ENCODE assay signal across 18 cellular contexts in the genomic region with DNA sequence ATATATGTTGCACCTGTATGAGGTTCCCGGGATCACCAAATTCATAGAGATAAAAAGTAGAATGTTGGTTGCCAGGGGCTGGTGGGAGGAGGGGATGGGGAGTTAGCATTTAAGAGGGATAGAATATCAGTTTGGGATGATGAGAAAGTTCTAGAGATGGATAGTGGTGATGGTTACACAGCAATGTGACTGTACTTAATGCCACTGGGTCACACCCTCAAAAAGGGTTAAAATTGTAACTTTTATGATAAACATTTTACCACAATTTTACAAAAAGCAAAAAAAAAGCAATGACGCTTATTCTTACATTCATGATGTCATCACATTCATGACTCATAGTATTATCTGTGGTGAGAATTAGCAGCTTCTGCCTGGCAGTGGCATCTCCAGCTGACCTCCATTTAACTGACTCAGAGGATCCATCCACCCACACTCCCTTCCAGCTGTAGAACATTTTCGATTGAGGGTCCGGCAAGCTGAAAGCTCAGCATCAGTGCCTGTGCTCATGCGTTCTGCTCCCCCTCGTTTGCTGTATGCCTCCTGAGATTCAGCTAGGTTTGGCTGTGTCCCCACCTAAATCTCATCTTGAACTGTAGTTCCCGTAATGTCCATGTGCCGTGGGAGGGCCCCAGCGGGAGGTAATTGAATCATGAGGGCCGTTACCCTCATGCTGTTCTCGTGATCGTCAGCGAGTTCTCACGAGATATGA.
DNase-seq lines count a peak whose midpoint lies in the region; ATAC-seq and TF ChIP-seq lines count a peak whose summit lies in the region.
"Had no signal": no experiment of that assay in that cellular context is flagged by ENCODE, and none has a peak within 500 bp of the region (broad histone marks: within the 10 kb centered on the region; RNA-seq: fewer than 3 reads in every experiment).

No MANE protein-coding gene starts in this region.

- no peak overlapping the region for H3K4me3 Mint-ChIP-seq in activated CD4-positive, alpha-beta memory T cell treated with anti-CD3 and anti-CD28 coated beads for 36 hours
- H3K4me3 Mint-ChIP-seq in activated CD4-positive, alpha-beta memory T cell treated with anti-CD3 and anti-CD28 coated beads, Interleukin-2, amount 10 ng/mL, durations not matched to agents 7 days and 5 days = no peak overlapping the region
- H3K4me3 Mint-ChIP-seq: activated CD4-positive, alpha-beta T cell treated with anti-CD3 and anti-CD28 coated beads, Interleukin-2, amount 10 ng/mL, durations not matched to agents 24 days and 14 days; natural killer cell had no signal

- no peak for ATAC-seq in GM21423 (IDR thresholded peaks at IDR 0.05; ENCODE audit: unreplicated experiment)
- ATAC-seq: natural killer cell had no signal

- H3K4me3 ChIP-seq in choroid plexus epithelial cell (ENCODE audit: low read depth, low read length) = no peak overlapping the region
- H3K4me3 ChIP-seq: sigmoid colon, transverse colon had no signal

- no peak for TF ChIP-seq CTCF in choroid plexus epithelial cell (conservative IDR thresholded peaks at IDR 0.05; ENCODE audit: low read depth, low read length)

- intact Hi-C loops in activated CD4-positive, alpha-beta memory T cell treated with anti-CD3 and anti-CD28 coated beads for 36 hours (cut with micrococcal nuclease) = no loop called here

- H3K9me3 Mint-ChIP-seq in activated CD4-positive, alpha-beta memory T cell treated with anti-CD3 and anti-CD28 coated beads for 36 hours = no peaks in the 10 kb centered on the region
- no peaks in the 10 kb centered on the region for H3K9me3 Mint-ChIP-seq in activated CD4-positive, alpha-beta memory T cell treated with anti-CD3 and anti-CD28 coated beads, Interleukin-2, amount 10 ng/mL, durations not matched to agents 7 days and 5 days
- H3K9me3 Mint-ChIP-seq: activated CD4-positive, alpha-beta T cell treated with anti-CD3 and anti-CD28 coated beads, Interleukin-2, amount 10 ng/mL, durations not matched to agents 24 days and 14 days; natural killer cell had no signal

- peaks cover 10% of the 10 kb centered on the region for H3K4me1 Mint-ChIP-seq in activated CD4-positive, alpha-beta memory T cell treated with anti-CD3 and anti-CD28 coated beads for 36 hours (ENCODE audit: low read depth)
- no peaks in the 10 kb centered on the region for H3K4me1 Mint-ChIP-seq in activated CD4-positive, alpha-beta memory T cell treated with anti-CD3 and anti-CD28 coated beads, Interleukin-2, amount 10 ng/mL, durations not matched to agents 7 days and 5 days
- H3K4me1 Mint-ChIP-seq: natural killer cell had no signal

- peak; percentile 38 for DNase-seq in activated CD4-positive, alpha-beta memory T cell treated with anti-CD3 and anti-CD28 coated beads for 36 hours
- DNase-seq in activated CD4-positive, alpha-beta memory T cell treated with anti-CD3 and anti-CD28 coated beads, Interleukin-2, amount 10 ng/mL, durations not matched to agents 7 days and 5 days = no peak
- DNase-seq in M059J (ENCODE audit: low read depth) (peak; percentile 2), choroid plexus epithelial cell (ENCODE audit: low read depth) (peak; percentile 58), NCI-H2196 (lab: John Stamatoyannopoulos, UW; ENCODE audit: unreplicated experiment) (no peak), retina (no peak)
- peak; percentile 3 for DNase-seq in stimulated activated CD8-positive, alpha-beta memory T cell treated with anti-CD3 and anti-CD28 coated beads, Interleukin-12 subunit alpha, Interleukin-12 subunit beta, amount 100 ng/mL, for 24 hours (ENCODE audit: extremely low read depth)
- DNase-seq: ACHN; activated CD4-positive, alpha-beta T cell treated with anti-CD3 and anti-CD28 coated beads, Interleukin-2, amount 10 ng/mL, durations not matched to agents 24 days and 14 days; amniotic stem cell; DMS79 treated with DMSO at 0.1 percent for 48 hours; effector CD8-positive, alpha-beta T cell; glutamatergic neuron; natural killer cell; NCI-H2081; sigmoid colon; transverse colon had no signal

- no peaks in the 10 kb centered on the region for H3K36me3 Mint-ChIP-seq in activated CD4-positive, alpha-beta memory T cell treated with anti-CD3 and anti-CD28 coated beads for 36 hours
- no peaks in the 10 kb centered on the region for H3K36me3 Mint-ChIP-seq in activated CD4-positive, alpha-beta memory T cell treated with anti-CD3 and anti-CD28 coated beads, Interleukin-2, amount 10 ng/mL, durations not matched to agents 7 days and 5 days (ENCODE audit: low read depth)
- H3K36me3 Mint-ChIP-seq: natural killer cell had no signal

- H3K27me3 Mint-ChIP-seq in activated CD4-positive, alpha-beta memory T cell treated with anti-CD3 and anti-CD28 coated beads for 36 hours = peaks cover 9% of the 10 kb centered on the region
- peaks cover 18% of the 10 kb centered on the region for H3K27me3 Mint-ChIP-seq in activated CD4-positive, alpha-beta memory T cell treated with anti-CD3 and anti-CD28 coated beads, Interleukin-2, amount 10 ng/mL, durations not matched to agents 7 days and 5 days

- H3K27ac Mint-ChIP-seq in activated CD4-positive, alpha-beta memory T cell treated with anti-CD3 and anti-CD28 coated beads for 36 hours = no peak overlapping the region
- H3K27ac Mint-ChIP-seq in activated CD4-positive, alpha-beta memory T cell treated with anti-CD3 and anti-CD28 coated beads, Interleukin-2, amount 10 ng/mL, durations not matched to agents 7 days and 5 days = no peak overlapping the region
- H3K27ac Mint-ChIP-seq: activated CD4-positive, alpha-beta T cell treated with anti-CD3 and anti-CD28 coated beads, Interleukin-2, amount 10 ng/mL, durations not matched to agents 24 days and 14 days; natural killer cell had no signal

- POLR2A ChIA-PET in activated CD4-positive, alpha-beta memory T cell treated with anti-CD3 and anti-CD28 coated beads for 36 hours (lab: Charles Lee) = interaction anchor here (1.1 kb wide), 1 partner anchor 65 kb away, joined by 3 read pairs; a partner anchor contains a TSS
- POLR2A ChIA-PET in activated CD4-positive, alpha-beta memory T cell treated with anti-CD3 and anti-CD28 coated beads, Interleukin-2, amount 10 ng/mL, durations not matched to agents 7 days and 5 days (lab: Charles Lee) = no interaction called here

- CTCF ChIA-PET in activated CD4-positive, alpha-beta memory T cell treated with anti-CD3 and anti-CD28 coated beads for 36 hours (lab: Charles Lee) = interaction anchor here (1.9 kb wide), 1 partner anchor 24 kb away, joined by 11 read pairs; no protein-coding TSS in a partner anchor
- CTCF ChIA-PET in activated CD4-positive, alpha-beta memory T cell treated with anti-CD3 and anti-CD28 coated beads, Interleukin-2, amount 10 ng/mL, durations not matched to agents 7 days and 5 days (lab: Charles Lee) = no interaction called here

Comparison
In these comparisons a context has a peak if more than half of its experiments do, and no peak if none do; other contexts are left out.
1. DNase-seq: peak in activated CD4-positive, alpha-beta memory T cell treated with anti-CD3 and anti-CD28 coated beads for 36 hours (single experiment), M059J (single experiment), choroid plexus epithelial cell (single experiment) and stimulated activated CD8-positive, alpha-beta memory T cell treated with anti-CD3 and anti-CD28 coated beads, Interleukin-12 subunit alpha, Interleukin-12 subunit beta, amount 100 ng/mL, for 24 hours (single experiment); none in activated CD4-positive, alpha-beta memory T cell treated with anti-CD3 and anti-CD28 coated beads, Interleukin-2, amount 10 ng/mL, durations not matched to agents 7 days and 5 days (single experiment), NCI-H2196 (single experiment) and retina (single experiment).